Comparison of ENCODE assay signal across 8 cellular contexts in the genomic region with DNA sequence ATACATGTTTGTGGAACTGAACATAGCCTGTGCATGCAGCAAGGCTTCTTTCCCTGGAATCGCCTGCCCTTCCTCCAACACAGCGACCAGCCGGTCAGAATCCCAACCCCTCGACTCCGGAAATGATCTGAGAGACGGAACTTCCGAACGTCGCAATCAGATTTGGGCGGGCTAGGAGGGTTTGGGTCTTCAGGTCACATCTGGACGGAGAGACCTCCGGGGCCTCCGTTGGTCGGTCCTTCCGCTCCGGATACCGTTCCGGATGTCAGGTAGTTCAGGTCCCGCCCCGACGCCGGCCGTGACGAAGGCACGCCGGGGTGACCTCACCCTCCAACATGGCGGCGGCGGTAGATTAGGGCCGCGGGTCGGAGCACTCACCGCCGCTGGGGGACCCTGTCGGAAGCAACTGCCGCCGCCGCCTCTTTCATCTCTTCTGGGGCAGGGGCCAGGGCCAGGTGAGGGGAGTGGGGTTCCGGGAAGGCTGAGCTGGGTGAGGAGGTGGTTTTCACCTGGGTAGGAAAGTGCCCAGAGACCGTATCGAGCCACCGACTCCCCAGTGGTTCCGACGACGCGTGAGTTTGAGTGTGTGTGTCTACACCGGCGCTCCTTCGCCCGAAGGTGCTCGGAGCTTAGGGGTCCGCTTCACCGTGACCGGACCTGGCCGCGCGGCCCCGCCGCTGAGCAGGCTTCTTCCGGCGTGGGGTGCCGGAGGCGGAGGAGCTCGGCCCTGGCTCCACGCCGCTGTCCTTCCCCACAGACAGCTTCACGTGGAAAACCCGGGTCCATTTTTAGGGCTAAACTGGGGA. TPM values are rescaled to one million over a fixed set of nuclear protein-coding genes. Genes with fewer than 3 reads are reported as not detected.
DNase-seq lines count a peak whose midpoint lies in the region; ATAC-seq and TF ChIP-seq lines count a peak whose summit lies in the region.

A gene with protein sequence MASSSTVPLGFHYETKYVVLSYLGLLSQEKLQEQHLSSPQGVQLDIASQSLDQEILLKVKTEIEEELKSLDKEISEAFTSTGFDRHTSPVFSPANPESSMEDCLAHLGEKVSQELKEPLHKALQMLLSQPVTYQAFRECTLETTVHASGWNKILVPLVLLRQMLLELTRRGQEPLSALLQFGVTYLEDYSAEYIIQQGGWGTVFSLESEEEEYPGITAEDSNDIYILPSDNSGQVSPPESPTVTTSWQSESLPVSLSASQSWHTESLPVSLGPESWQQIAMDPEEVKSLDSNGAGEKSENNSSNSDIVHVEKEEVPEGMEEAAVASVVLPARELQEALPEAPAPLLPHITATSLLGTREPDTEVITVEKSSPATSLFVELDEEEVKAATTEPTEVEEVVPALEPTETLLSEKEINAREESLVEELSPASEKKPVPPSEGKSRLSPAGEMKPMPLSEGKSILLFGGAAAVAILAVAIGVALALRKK (plus strand): TSS at position 326 of the 806 bp plus-strand sequence. CDS start 16,955 bp downstream, outside the sequence.

- peak; percentile 90 for ATAC-seq in HG02852 (IDR thresholded peaks at IDR 0.05; ENCODE audit: unreplicated experiment)
- ATAC-seq in left cardiac atrium, result peak; percentile 98
- ATAC-seq in upper lobe of left lung (ENCODE audit: low FRiP score in 2 of 2), result peak; percentile 99

- in situ Hi-C loops in GM13977 (cut with MboI; ENCODE audit: low pct_unique_long_range_greater_than_20kb, low sequenced_read_pairs, unreplicated experiment), result no loop called here

- H3K27me3 ChIP-seq in upper lobe of left lung, result no peaks in the 10 kb centered on the region

- no peaks in the 10 kb centered on the region for H3K9me3 ChIP-seq in upper lobe of left lung

- peak within 1 kb of the TSS; percentile 99 for H3K27ac Mint-ChIP-seq in T-helper 1 cell treated with Interleukin-12 subunit alpha and Interleukin-12 subunit beta and Interleukin-4 antibody, amounts not matched to agents 30 μg/mL and 1 μg/mL, for 36 hours

- H3K36me3 ChIP-seq in upper lobe of left lung, result peaks cover 0 to 6% (median 0%) of the 10 kb centered on the region in 4 donors

- TF ChIP-seq CTCF in GM13977 (IDR thresholded peaks at IDR 0.05; ENCODE audit: extremely low read depth, insufficient read depth, missing control alignments) (peak; percentile 5), upper lobe of left lung (IDR thresholded peaks at IDR 0.05) (peak in 4 of 6 experiments; percentile 10 to 34 (median 12))

- H3K36me3 Mint-ChIP-seq in T-helper 1 cell treated with Interleukin-12 subunit alpha and Interleukin-12 subunit beta and Interleukin-4 antibody, amounts not matched to agents 30 μg/mL and 1 μg/mL, for 36 hours (ENCODE audit: low read depth), result peaks cover 11% of the 10 kb centered on the region

- no peaks in the 10 kb centered on the region for H3K9me3 Mint-ChIP-seq in T-helper 1 cell treated with Interleukin-12 subunit alpha and Interleukin-12 subunit beta and Interleukin-4 antibody, amounts not matched to agents 30 μg/mL and 1 μg/mL, for 36 hours

- peak within 1 kb of the TSS; percentile 94 for H3K4me3 Mint-ChIP-seq in T-helper 1 cell treated with Interleukin-12 subunit alpha and Interleukin-12 subunit beta and Interleukin-4 antibody, amounts not matched to agents 30 μg/mL and 1 μg/mL, for 36 hours

- peaks cover 6 to 29% (median 17%) of the 10 kb centered on the region in 4 donors for H3K4me1 ChIP-seq in upper lobe of left lung

- TF ChIP-seq POLR2A in upper lobe of left lung (IDR thresholded peaks at IDR 0.05), result peak; percentile 37 to 98 (median 98)

- WGBS in upper lobe of left lung, 2 donors, result 0 to 1% methylated on average over 29 to 34 of the region's 68 CpGs

- H3K27me3 Mint-ChIP-seq in T-helper 1 cell treated with Interleukin-12 subunit alpha and Interleukin-12 subunit beta and Interleukin-4 antibody, amounts not matched to agents 30 μg/mL and 1 μg/mL, for 36 hours (ENCODE audit: low read depth), result no peaks in the 10 kb centered on the region

- H3K4me1 Mint-ChIP-seq in T-helper 1 cell treated with Interleukin-12 subunit alpha and Interleukin-12 subunit beta and Interleukin-4 antibody, amounts not matched to agents 30 μg/mL and 1 μg/mL, for 36 hours (ENCODE audit: low read depth), result peaks cover 24% of the 10 kb centered on the region

- TF ChIP-seq EP300 in upper lobe of left lung (IDR thresholded peaks at IDR 0.05), result peak in 2 of 4 donors; percentile 65 to 81

- DNase-seq in GM13977 (ENCODE audit: low spot score), result peak; percentile 94
- DNase-seq in NCI-H146 treated with DMSO at 0.1 percent for 48 hours (lab: John Stamatoyannopoulos, UW; ENCODE audit: unreplicated experiment), result peak; percentile 48
- peak; percentile 67 for DNase-seq in amniotic stem cell (lab: John Stamatoyannopoulos, UW)
- peak; percentile 95 for DNase-seq in left cardiac atrium
- DNase-seq in posterior vena cava (ENCODE audit: low spot score), result peak; percentile 97
- peak; percentile 95 to 98 for DNase-seq in upper lobe of left lung

- H3K27ac ChIP-seq in upper lobe of left lung, result peak within 1 kb of the TSS; percentile 96 to 99 (median 98)

- intact Hi-C loops in left cardiac atrium (cut with DNase I) (loop anchor here in 1 of 2 donors (5.0 kb wide), 1 partner anchor 71 kb away; no protein-coding TSS in a partner anchor), posterior vena cava (cut with DNase I) (loop anchor here in 1 of 2 donors (1.0 kb wide), 1 partner anchor 9 kb away; no protein-coding TSS in a partner anchor)

- peak within 1 kb of the TSS; percentile 48 to 70 (median 59) for H3K4me3 ChIP-seq in upper lobe of left lung

RNA-seq across cellular contexts. Expression of the gene that starts here (rescaled TPM):
- total RNA-seq in left cardiac atrium (10 to 100 TPM; 51.2 to 59.7 TPM), posterior vena cava (10 to 100 TPM; 28.9 to 34.7 TPM), upper lobe of left lung (10 to 100 TPM; 40.4 to 67.1 (median 45.7) TPM)

Comparison
In these comparisons a context has a peak if more than half of its experiments do, and no peak if none do; other contexts are left out.
1. Peak in every context shown above with its lines: DNase-seq, ATAC-seq, H3K4me3 ChIP-seq and H3K27ac ChIP-seq.